Comparison of ENCODE assay signal across 1 cellular context in genomic region chr1:246931549-246932365, GRCh38.
A peak's percentile ranks its signal among the peaks of the same experiment; 100 is the strongest.
TF ChIP-seq lines count a peak whose summit lies in the region.

AHCTF1 (minus strand) TSS chr1:246931948; CDS start chr1:246918370, 13,578 bp downstream.

TF ChIP-seq in GM12878, 131 proteins besides CTCF, POLR2A, EP300 and RAD21 (continued from another document and continues in another):
- TF ChIP-seq ZZZ3 (IDR thresholded peaks at IDR 0.05; ENCODE audit: control insufficient read depth, insufficient read length, low read depth), result no peak
- TF ChIP-seq KLF5 (IDR thresholded peaks at IDR 0.05; ENCODE audit: partially characterized antibody), result no peak
- no peak for TF ChIP-seq MTA3 (IDR thresholded peaks at IDR 0.05; ENCODE audit: borderline replicate concordance, low read length)
- TF ChIP-seq BACH1 (IDR thresholded peaks at IDR 0.05; ENCODE audit: borderline replicate concordance), result peak; percentile 85
- no peak for TF ChIP-seq MEF2A (IDR thresholded peaks at IDR 0.05; ENCODE audit: insufficient read depth, low read depth, low read length)
- no peak for TF ChIP-seq ATF2 (IDR thresholded peaks at IDR 0.05; ENCODE audit: low read length)
- peak; percentile 82 for TF ChIP-seq IRF5 (IDR thresholded peaks at IDR 0.05; ENCODE audit: borderline replicate concordance)
- peak; percentile 61; the same call in 1 of the 2 replicates for TF ChIP-seq LARP7 (IDR thresholded peaks at IDR 0.05)
- TF ChIP-seq, protein P1, sequence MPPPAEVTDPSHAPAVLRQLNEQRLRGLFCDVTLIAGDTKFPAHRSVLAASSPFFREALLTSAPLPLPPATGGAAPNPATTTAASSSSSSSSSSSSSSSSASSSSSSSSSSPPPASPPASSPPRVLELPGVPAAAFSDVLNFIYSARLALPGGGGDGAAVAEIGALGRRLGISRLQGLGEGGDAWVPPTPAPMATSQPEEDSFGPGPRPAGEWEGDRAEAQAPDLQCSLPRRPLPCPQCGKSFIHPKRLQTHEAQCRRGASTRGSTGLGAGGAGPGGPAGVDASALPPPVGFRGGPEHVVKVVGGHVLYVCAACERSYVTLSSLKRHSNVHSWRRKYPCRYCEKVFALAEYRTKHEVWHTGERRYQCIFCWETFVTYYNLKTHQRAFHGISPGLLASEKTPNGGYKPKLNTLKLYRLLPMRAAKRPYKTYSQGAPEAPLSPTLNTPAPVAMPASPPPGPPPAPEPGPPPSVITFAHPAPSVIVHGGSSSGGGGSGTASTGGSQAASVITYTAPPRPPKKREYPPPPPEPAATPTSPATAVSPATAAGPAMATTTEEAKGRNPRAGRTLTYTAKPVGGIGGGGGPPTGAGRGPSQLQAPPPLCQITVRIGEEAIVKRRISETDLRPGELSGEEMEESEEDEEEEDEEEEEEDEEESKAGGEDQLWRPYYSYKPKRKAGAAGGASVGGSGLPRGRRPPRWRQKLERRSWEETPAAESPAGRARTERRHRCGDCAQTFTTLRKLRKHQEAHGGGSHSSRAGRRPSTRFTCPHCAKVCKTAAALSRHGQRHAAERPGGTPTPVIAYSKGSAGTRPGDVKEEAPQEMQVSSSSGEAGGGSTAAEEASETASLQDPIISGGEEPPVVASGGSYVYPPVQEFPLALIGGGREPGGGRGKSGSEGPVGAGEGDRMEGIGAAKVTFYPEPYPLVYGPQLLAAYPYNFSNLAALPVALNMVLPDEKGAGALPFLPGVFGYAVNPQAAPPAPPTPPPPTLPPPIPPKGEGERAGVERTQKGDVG (CRISPR knock-in tag; IDR thresholded peaks at IDR 0.05), result no peak
- TF ChIP-seq SMARCA5 (IDR thresholded peaks at IDR 0.05), result no peak
- TF ChIP-seq SMAD5 (IDR thresholded peaks at IDR 0.05; ENCODE audit: low read depth), result peak; percentile 88
- TF ChIP-seq RFX5 (IDR thresholded peaks at IDR 0.05; ENCODE audit: low read depth, low read length), result no peak
- TF ChIP-seq TCF7 (IDR thresholded peaks at IDR 0.05; ENCODE audit: borderline replicate concordance), result no peak
- TF ChIP-seq, protein P2, sequence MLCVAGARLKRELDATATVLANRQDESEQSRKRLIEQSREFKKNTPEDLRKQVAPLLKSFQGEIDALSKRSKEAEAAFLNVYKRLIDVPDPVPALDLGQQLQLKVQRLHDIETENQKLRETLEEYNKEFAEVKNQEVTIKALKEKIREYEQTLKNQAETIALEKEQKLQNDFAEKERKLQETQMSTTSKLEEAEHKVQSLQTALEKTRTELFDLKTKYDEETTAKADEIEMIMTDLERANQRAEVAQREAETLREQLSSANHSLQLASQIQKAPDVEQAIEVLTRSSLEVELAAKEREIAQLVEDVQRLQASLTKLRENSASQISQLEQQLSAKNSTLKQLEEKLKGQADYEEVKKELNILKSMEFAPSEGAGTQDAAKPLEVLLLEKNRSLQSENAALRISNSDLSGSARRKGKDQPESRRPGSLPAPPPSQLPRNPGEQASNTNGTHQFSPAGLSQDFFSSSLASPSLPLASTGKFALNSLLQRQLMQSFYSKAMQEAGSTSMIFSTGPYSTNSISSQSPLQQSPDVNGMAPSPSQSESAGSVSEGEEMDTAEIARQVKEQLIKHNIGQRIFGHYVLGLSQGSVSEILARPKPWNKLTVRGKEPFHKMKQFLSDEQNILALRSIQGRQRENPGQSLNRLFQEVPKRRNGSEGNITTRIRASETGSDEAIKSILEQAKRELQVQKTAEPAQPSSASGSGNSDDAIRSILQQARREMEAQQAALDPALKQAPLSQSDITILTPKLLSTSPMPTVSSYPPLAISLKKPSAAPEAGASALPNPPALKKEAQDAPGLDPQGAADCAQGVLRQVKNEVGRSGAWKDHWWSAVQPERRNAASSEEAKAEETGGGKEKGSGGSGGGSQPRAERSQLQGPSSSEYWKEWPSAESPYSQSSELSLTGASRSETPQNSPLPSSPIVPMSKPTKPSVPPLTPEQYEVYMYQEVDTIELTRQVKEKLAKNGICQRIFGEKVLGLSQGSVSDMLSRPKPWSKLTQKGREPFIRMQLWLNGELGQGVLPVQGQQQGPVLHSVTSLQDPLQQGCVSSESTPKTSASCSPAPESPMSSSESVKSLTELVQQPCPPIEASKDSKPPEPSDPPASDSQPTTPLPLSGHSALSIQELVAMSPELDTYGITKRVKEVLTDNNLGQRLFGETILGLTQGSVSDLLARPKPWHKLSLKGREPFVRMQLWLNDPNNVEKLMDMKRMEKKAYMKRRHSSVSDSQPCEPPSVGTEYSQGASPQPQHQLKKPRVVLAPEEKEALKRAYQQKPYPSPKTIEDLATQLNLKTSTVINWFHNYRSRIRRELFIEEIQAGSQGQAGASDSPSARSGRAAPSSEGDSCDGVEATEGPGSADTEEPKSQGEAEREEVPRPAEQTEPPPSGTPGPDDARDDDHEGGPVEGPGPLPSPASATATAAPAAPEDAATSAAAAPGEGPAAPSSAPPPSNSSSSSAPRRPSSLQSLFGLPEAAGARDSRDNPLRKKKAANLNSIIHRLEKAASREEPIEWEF (IDR thresholded peaks at IDR 0.05; ENCODE audit: insufficient replicate concordance, low read depth, low read length), result no peak
- peak; percentile 65; the same call in 1 of the 2 replicates for TF ChIP-seq CREM (IDR thresholded peaks at IDR 0.05; ENCODE audit: low read depth)
- TF ChIP-seq POLR2AphosphoS2 (IDR thresholded peaks at IDR 0.05; ENCODE audit: low read depth, low read length), result peak; percentile 87; the same call in 1 of the 2 replicates
- TF ChIP-seq SIX5 (IDR thresholded peaks at IDR 0.05; ENCODE audit: low read depth, low read length, severe bottlenecking), result peak; percentile 97
- TF ChIP-seq BCL11A (IDR thresholded peaks at IDR 0.05; ENCODE audit: low read depth, low read length), result no peak
- no peak for TF ChIP-seq MLLT1 (IDR thresholded peaks at IDR 0.05)
- TF ChIP-seq ATF7 (IDR thresholded peaks at IDR 0.05; ENCODE audit: low read depth), result no peak
- no peak for TF ChIP-seq ZNF622 (IDR thresholded peaks at IDR 0.05)
- TF ChIP-seq BMI1 (IDR thresholded peaks at IDR 0.05; ENCODE audit: borderline replicate concordance), result no peak
- TF ChIP-seq NR2C1 (IDR thresholded peaks at IDR 0.05), result peak; percentile 40; the same call in 1 of the 2 replicates
- TF ChIP-seq POLR2AphosphoS5 (IDR thresholded peaks at IDR 0.05; ENCODE audit: low read length), result peak; percentile 97
- TF ChIP-seq SREBF1 (IDR thresholded peaks at IDR 0.05; ENCODE audit: low read length), result no peak
- TF ChIP-seq HDGF (IDR thresholded peaks at IDR 0.05), result peak; percentile 83; the same call in 1 of the 2 replicates
- TF ChIP-seq, protein P3, sequence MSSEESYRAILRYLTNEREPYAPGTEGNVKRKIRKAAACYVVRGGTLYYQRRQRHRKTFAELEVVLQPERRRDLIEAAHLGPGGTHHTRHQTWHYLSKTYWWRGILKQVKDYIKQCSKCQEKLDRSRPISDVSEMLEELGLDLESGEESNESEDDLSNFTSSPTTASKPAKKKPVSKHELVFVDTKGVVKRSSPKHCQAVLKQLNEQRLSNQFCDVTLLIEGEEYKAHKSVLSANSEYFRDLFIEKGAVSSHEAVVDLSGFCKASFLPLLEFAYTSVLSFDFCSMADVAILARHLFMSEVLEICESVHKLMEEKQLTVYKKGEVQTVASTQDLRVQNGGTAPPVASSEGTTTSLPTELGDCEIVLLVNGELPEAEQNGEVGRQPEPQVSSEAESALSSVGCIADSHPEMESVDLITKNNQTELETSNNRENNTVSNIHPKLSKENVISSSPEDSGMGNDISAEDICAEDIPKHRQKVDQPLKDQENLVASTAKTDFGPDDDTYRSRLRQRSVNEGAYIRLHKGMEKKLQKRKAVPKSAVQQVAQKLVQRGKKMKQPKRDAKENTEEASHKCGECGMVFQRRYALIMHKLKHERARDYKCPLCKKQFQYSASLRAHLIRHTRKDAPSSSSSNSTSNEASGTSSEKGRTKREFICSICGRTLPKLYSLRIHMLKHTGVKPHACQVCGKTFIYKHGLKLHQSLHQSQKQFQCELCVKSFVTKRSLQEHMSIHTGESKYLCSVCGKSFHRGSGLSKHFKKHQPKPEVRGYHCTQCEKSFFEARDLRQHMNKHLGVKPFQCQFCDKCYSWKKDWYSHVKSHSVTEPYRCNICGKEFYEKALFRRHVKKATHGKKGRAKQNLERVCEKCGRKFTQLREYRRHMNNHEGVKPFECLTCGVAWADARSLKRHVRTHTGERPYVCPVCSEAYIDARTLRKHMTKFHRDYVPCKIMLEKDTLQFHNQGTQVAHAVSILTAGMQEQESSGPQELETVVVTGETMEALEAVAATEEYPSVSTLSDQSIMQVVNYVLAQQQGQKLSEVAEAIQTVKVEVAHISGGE (CRISPR knock-in tag; IDR thresholded peaks at IDR 0.05), result no peak
- no peak for TF ChIP-seq NFYA (IDR thresholded peaks at IDR 0.05; ENCODE audit: borderline replicate concordance, low read depth, low read length)
- no peak for TF ChIP-seq NFXL1 (IDR thresholded peaks at IDR 0.05; ENCODE audit: borderline replicate concordance)
- no peak; the same call in 1 of the 2 replicates for TF ChIP-seq PAX5 (IDR thresholded peaks at IDR 0.05; ENCODE audit: borderline replicate concordance, low read depth, low read length)
- TF ChIP-seq, protein P4, sequence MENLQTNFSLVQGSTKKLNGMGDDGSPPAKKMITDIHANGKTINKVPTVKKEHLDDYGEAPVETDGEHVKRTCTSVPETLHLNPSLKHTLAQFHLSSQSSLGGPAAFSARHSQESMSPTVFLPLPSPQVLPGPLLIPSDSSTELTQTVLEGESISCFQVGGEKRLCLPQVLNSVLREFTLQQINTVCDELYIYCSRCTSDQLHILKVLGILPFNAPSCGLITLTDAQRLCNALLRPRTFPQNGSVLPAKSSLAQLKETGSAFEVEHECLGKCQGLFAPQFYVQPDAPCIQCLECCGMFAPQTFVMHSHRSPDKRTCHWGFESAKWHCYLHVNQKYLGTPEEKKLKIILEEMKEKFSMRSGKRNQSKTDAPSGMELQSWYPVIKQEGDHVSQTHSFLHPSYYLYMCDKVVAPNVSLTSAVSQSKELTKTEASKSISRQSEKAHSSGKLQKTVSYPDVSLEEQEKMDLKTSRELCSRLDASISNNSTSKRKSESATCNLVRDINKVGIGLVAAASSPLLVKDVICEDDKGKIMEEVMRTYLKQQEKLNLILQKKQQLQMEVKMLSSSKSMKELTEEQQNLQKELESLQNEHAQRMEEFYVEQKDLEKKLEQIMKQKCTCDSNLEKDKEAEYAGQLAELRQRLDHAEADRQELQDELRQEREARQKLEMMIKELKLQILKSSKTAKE (IDR thresholded peaks at IDR 0.05; ENCODE audit: low read depth, poor library complexity, severe bottlenecking), result no peak
- TF ChIP-seq ZNF207 (IDR thresholded peaks at IDR 0.05; ENCODE audit: borderline replicate concordance), result peak; percentile 64; the same call in 1 of the 2 replicates
- peak; percentile 82 for TF ChIP-seq BRCA1 (IDR thresholded peaks at IDR 0.05; ENCODE audit: low read depth, low read length)
- 0 out of 2 replicates have a peak, but pooled peaks have one; percentile 58 for TF ChIP-seq EED (IDR thresholded peaks at IDR 0.05; ENCODE audit: low read depth)
- TF ChIP-seq TCF12 (IDR thresholded peaks at IDR 0.05; ENCODE audit: low read depth, low read length), result peak; percentile 72; the same call in 1 of the 2 replicates
- TF ChIP-seq MYC (IDR thresholded peaks at IDR 0.05; ENCODE audit: insufficient read depth, insufficient read length, insufficient replicate concordance, low read length, severe bottlenecking), result no peak
- no peak; the same call in 1 of the 2 replicates for TF ChIP-seq CHD1 (IDR thresholded peaks at IDR 0.05; ENCODE audit: low read depth, low read length)
- TF ChIP-seq RBBP5 (conservative IDR thresholded peaks at IDR 0.05), result no peak
- no peak for TF ChIP-seq ZNF24 (IDR thresholded peaks at IDR 0.05)
- TF ChIP-seq, protein P5, sequence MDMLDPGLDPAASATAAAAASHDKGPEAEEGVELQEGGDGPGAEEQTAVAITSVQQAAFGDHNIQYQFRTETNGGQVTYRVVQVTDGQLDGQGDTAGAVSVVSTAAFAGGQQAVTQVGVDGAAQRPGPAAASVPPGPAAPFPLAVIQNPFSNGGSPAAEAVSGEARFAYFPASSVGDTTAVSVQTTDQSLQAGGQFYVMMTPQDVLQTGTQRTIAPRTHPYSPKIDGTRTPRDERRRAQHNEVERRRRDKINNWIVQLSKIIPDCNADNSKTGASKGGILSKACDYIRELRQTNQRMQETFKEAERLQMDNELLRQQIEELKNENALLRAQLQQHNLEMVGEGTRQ (IDR thresholded peaks at IDR 0.05; ENCODE audit: borderline replicate concordance, low read depth, low read length), result no peak
- no peak for TF ChIP-seq RAD51 (IDR thresholded peaks at IDR 0.05)
- TF ChIP-seq ESRRA (IDR thresholded peaks at IDR 0.05; ENCODE audit: low read length), result peak; percentile 46; the same call in 1 of the 2 replicates
- TF ChIP-seq CHD4 (IDR thresholded peaks at IDR 0.05), result no peak
- peak; percentile 59 for TF ChIP-seq CREB1 (IDR thresholded peaks at IDR 0.05; ENCODE audit: low read depth)
- no peak for TF ChIP-seq SUZ12 (IDR thresholded peaks at IDR 0.05; ENCODE audit: unreplicated experiment)
- no peak for TF ChIP-seq SMAD1 (IDR thresholded peaks at IDR 0.05; ENCODE audit: low read depth, partially characterized antibody)
- no peak for TF ChIP-seq FOXM1 (IDR thresholded peaks at IDR 0.05; ENCODE audit: low read depth, low read length)
